In genomic region chr22:17258015-17258827, GRCh38 we compare ENCODE assay signal across 8 cellular contexts. TPM values are rescaled to one million over a fixed set of nuclear protein-coding genes. Genes with fewer than 3 reads are reported as not detected.
DNase-seq lines count a peak whose midpoint lies in the region; ATAC-seq, FAIRE-seq and TF ChIP-seq lines count a peak whose summit lies in the region.

No MANE protein-coding gene starts in this region.

- peak overlapping the region; percentile 45 for H2BK120ac ChIP-seq in H1 (replicated peaks; ENCODE audit: low read depth, low read length)

- H3K14ac ChIP-seq in H1 (ENCODE audit: insufficient read length): no peak overlapping the region

- no peaks in the 10 kb centered on the region for H3K9me3 Mint-ChIP-seq in nephron

- H3K23ac ChIP-seq in H1 (ENCODE audit: insufficient read length): no peak overlapping the region

- BruUV-seq in A673 (replicated peaks; lab: Mats Ljungman, UMichigan): no TSS peak

- peaks cover 2% of the 10 kb centered on the region; the same call in 1 of the 2 replicates for H3K79me1 ChIP-seq in H1 (ENCODE audit: low read depth, low read length)

- H2AFZ ChIP-seq in H1 (ENCODE audit: low read length): no peak overlapping the region

- peak; percentile 88 for ATAC-seq in GM18873 (IDR thresholded peaks at IDR 0.05; ENCODE audit: low FRiP score, unreplicated experiment)
- ATAC-seq in HG03045 (IDR thresholded peaks at IDR 0.05; ENCODE audit: unreplicated experiment): peak; percentile 87
- ATAC-seq in upper lobe of right lung: peak; percentile 84

- H4K91ac ChIP-seq in H1 (replicated peaks; ENCODE audit: insufficient read length, low read length): peak overlapping the region; percentile 45

- no peaks in the 10 kb centered on the region for H3K9me3 ChIP-seq in A673 (ENCODE audit: low read depth, low read length, poor library complexity, severe bottlenecking)
- H3K9me3 ChIP-seq in H1 (ENCODE audit: insufficient read depth in 2 of 2, low read depth in 1 of 2, low read length in 1 of 2): no peaks in the 10 kb centered on the region
- H3K9me3 ChIP-seq in upper lobe of right lung: no peaks in the 10 kb centered on the region

- H3K4me3 Mint-ChIP-seq in nephron: peak overlapping the region; percentile 52 to 62 (median 53)

- H3K27me3 ChIP-seq in A673 (replicated peaks; ENCODE audit: insufficient read depth, low read depth, low read length, poor library complexity): no peaks in the 10 kb centered on the region
- H3K27me3 ChIP-seq in H1 (replicated peaks in 1 of 4; ENCODE audit: control insufficient read depth in 3 of 4, extremely low read depth in 1 of 4, insufficient read depth in 3 of 4, low read length in 3 of 4): no peaks in the 10 kb centered on the region
- H3K27me3 ChIP-seq in upper lobe of right lung: no peaks in the 10 kb centered on the region

- peak overlapping the region; percentile 97 for H2BK5ac ChIP-seq in H1 (ENCODE audit: low read depth, low read length)

- no peaks in the 10 kb centered on the region for H4K20me1 ChIP-seq in H1 (replicated peaks in 1 of 2; ENCODE audit: control insufficient read depth in 1 of 2, insufficient read depth in 2 of 2, low read length in 2 of 2)

- no peaks in the 10 kb centered on the region for H3K36me3 ChIP-seq in A673 (ENCODE audit: insufficient read depth, low read length, poor library complexity, severe bottlenecking)
- no peaks in the 10 kb centered on the region for H3K36me3 ChIP-seq in H1 (ENCODE audit: control insufficient read depth in 2 of 4, insufficient read depth in 4 of 4, low read length in 3 of 4)
- H3K36me3 ChIP-seq in upper lobe of right lung: no peaks in the 10 kb centered on the region

- peaks cover 2% of the 10 kb centered on the region; the same call in 1 of the 2 replicates for H3K23me2 ChIP-seq in H1 (ENCODE audit: low read depth, low read length)

- H3K4me1 ChIP-seq in A673 (ENCODE audit: insufficient read depth, low read length, poor library complexity, severe bottlenecking) (peaks cover 19% of the 10 kb centered on the region), H1 (replicated peaks in 1 of 4; ENCODE audit: control insufficient read depth in 3 of 4, insufficient read depth in 4 of 4, low read length in 3 of 4) (peaks cover 26 to 42% (median 32%) of the 10 kb centered on the region in 4 experiments), upper lobe of right lung (no peaks in the 10 kb centered on the region)

- peak overlapping the region; percentile 60 to 78 for H3K4me2 ChIP-seq in H1 (ENCODE audit: insufficient read depth in 1 of 2, low read depth in 2 of 2, low read length in 2 of 2)

- WGBS in H1 (ENCODE audit: extremely low coverage in 1 of 2, insufficient coverage in 1 of 2, insufficient read length in 1 of 2, insufficient replicate concordance in 2 of 2, low coverage in 1 of 2, low lambda C conversion rate in 2 of 2, missing lambda C conversion rate in 1 of 2), 2 experiments: 27% methylated on average over 11 of the region's 13 CpGs; no CpG with 5 or more reads in 1 of the 2 experiments

- peak overlapping the region; percentile 100 for H3K18ac ChIP-seq in H1 (ENCODE audit: extremely low read depth, low read length)

- no peak overlapping the region for H4K8ac ChIP-seq in H1 (ENCODE audit: extremely low read depth, insufficient read depth, low read length)

- no peak for TF ChIP-seq POLR2A in H1 (IDR thresholded peaks at IDR 0.05; ENCODE audit: control extremely low read depth in 1 of 2, low read depth in 2 of 2, low read length in 2 of 2)

- H3K79me2 ChIP-seq in H1 (ENCODE audit: control insufficient read depth in 1 of 2, insufficient read depth in 2 of 2, low read length in 2 of 2): peaks cover 0 to 2% of the 10 kb centered on the region in 2 experiments; a peak in 1 of 4 replicates

- peak overlapping the region; percentile 53 for H3K4ac ChIP-seq in H1 (replicated peaks; ENCODE audit: insufficient read length, low read depth, low read length)

- CTCF ChIA-PET in A673 (lab: Charles Lee) (no interaction called here), H1 (lab: Charles Lee; ENCODE audit: partially characterized antibody) (interaction anchor here (0.5 to 3.4 kb wide), 20 partner anchors 8 to 244 kb away, joined by 3 to 14 read pairs (median 4); no protein-coding TSS in a partner anchor)

- H2BK20ac ChIP-seq in H1 (ENCODE audit: low read length): peak overlapping the region; percentile 98

- H2BK15ac ChIP-seq in H1 (ENCODE audit: low read length): peak overlapping the region; percentile 100

- TF ChIP-seq RAD21 in H1 (IDR thresholded peaks at IDR 0.05 in 1 of 2, conservative IDR thresholded peaks at IDR 0.05 in 1 of 2; ENCODE audit: low read depth in 2 of 2, low read length in 2 of 2): no peak; a peak in 1 of 4 replicates

- no peaks in the 10 kb centered on the region for H3K27me3 Mint-ChIP-seq in nephron (ENCODE audit: low read depth)

- H3K36me3 Mint-ChIP-seq in nephron (ENCODE audit: low read depth): no peaks in the 10 kb centered on the region

- intact Hi-C loops in A673 (cut with micrococcal nuclease; ENCODE audit: unreplicated experiment): no loop called here
- intact Hi-C loops in upper lobe of right lung (cut with DNase I): no loop called here

- POLR2A ChIA-PET in A673 (lab: Charles Lee; ENCODE audit: low non-redundant PET): no interaction called here
- POLR2A ChIA-PET in H1 (lab: Charles Lee; ENCODE audit: partially characterized antibody): interaction anchor here (0.6 to 7.0 kb wide), 21 partner anchors 8 to 225 kb away, joined by 3 to 72 read pairs (median 5); partner anchors contain the start of gene CECR2

- TF ChIP-seq CTCF in A673 (conservative IDR thresholded peaks at IDR 0.05; ENCODE audit: low read depth, low read length) (no peak), H1 (IDR thresholded peaks at IDR 0.05; ENCODE audit: control extremely low read depth in 1 of 3, insufficient read depth in 1 of 3, low read depth in 1 of 3, low read length in 3 of 3) (no peak), nephron (IDR thresholded peaks at IDR 0.05; ENCODE audit: unreplicated experiment in 3 of 3) (no peak), upper lobe of right lung (IDR thresholded peaks at IDR 0.05) (no peak)

- H3K27ac ChIP-seq in A673 (ENCODE audit: low read depth, low read length, poor library complexity, severe bottlenecking) (no peak overlapping the region), H1 (ENCODE audit: low read depth, low read length) (peak overlapping the region; percentile 77), upper lobe of right lung (no peak overlapping the region)

- H3K4me1 Mint-ChIP-seq in nephron: peaks cover 53% of the 10 kb centered on the region

- peak overlapping the region; percentile 99 for H2BK12ac ChIP-seq in H1 (ENCODE audit: low read depth, low read length)

- H4K5ac ChIP-seq in H1 (ENCODE audit: insufficient read length, low read depth, low read length): peak overlapping the region; percentile 30

- peak; percentile 52 for DNase-seq in A673 (ENCODE audit: low spot score)
- DNase-seq in NCI-H2081 treated with DMSO at 0.1 percent for 48 hours (lab: John Stamatoyannopoulos, UW): peak; percentile 54
- peak; percentile 3 for DNase-seq in activated CD4-positive, CD25-positive, alpha-beta regulatory T cell treated with anti-CD3 and anti-CD28 coated beads, Interleukin-2, amount 50 U/mL, for 16 hours (ENCODE audit: low read depth, low spot score)
- DNase-seq in H1 (ENCODE audit: low read depth in 1 of 2, low spot score in 2 of 2): peak in 1 of 2 experiments; percentile 74
- no peak for DNase-seq in upper lobe of right lung

- H3K27ac Mint-ChIP-seq in nephron: peak overlapping the region; percentile 88 to 97 (median 95)

- no peak overlapping the region for H3K4me3 ChIP-seq in A673 (ENCODE audit: low read depth, low read length, poor library complexity, severe bottlenecking)
- H3K4me3 ChIP-seq in H1 (ENCODE audit: extremely low read depth in 1 of 4, insufficient read depth in 2 of 4, low read depth in 3 of 4, low read length in 4 of 4): peak overlapping the region in 3 of 4 experiments; percentile 2 to 40 (median 8); a peak in 4 of 8 replicates
- H3K4me3 ChIP-seq in upper lobe of right lung: peak overlapping the region; percentile 15

- H3K9ac ChIP-seq in H1 (replicated peaks in 1 of 4; ENCODE audit: extremely low read depth in 1 of 4, low read depth in 3 of 4, low read length in 3 of 4): peak overlapping the region in 2 of 4 experiments; percentile 49 to 55; a peak in 3 of 7 replicates

- FAIRE-seq in H1 (lab: Jason Lieb, UNC): no peak

- TF ChIP-seq EP300 in H1 (IDR thresholded peaks at IDR 0.05; ENCODE audit: borderline replicate concordance in 1 of 2, low read depth in 2 of 2, low read length in 2 of 2): no peak

- peak overlapping the region; percentile 88 for H2AK5ac ChIP-seq in H1 (ENCODE audit: low read depth, low read length)

- H3K56ac ChIP-seq in H1 (replicated peaks; ENCODE audit: insufficient read length, low read depth, low read length): no peak overlapping the region

TF ChIP-seq in H1, 55 proteins besides CTCF, POLR2A, EP300 and RAD21 (continues in another document):
- no peak for TF ChIP-seq ZNF274 (IDR thresholded peaks at IDR 0.05; ENCODE audit: borderline replicate concordance, extremely low read depth, low read length)
- TF ChIP-seq MAFK (IDR thresholded peaks at IDR 0.05; ENCODE audit: low read depth, low read length): no peak
- TF ChIP-seq POLR2AphosphoS5 (IDR thresholded peaks at IDR 0.05; ENCODE audit: low read depth, low read length): no peak
- TF ChIP-seq SP4 (IDR thresholded peaks at IDR 0.05; ENCODE audit: low read length): no peak
- TF ChIP-seq YY1 (IDR thresholded peaks at IDR 0.05; ENCODE audit: low read depth, low read length): no peak
- TF ChIP-seq ASH2L (IDR thresholded peaks at IDR 0.05; ENCODE audit: low read length): peak; percentile 66
- no peak for TF ChIP-seq E2F6 (IDR thresholded peaks at IDR 0.05)
- TF ChIP-seq TAF7 (optimal IDR thresholded peaks at IDR 0.05; ENCODE audit: borderline replicate concordance, low read depth, low read length): no peak
- TF ChIP-seq FOSL1 (IDR thresholded peaks at IDR 0.05; ENCODE audit: insufficient read depth, low read depth, low read length): no peak

RNA-seq across cellular contexts. Expression of gene ADA2, which starts 39.0 kb away (rescaled TPM):
- 4.1 and 4.9 TPM in 2 replicates for total RNA-seq in A673 (2021)
- 31.5 and 35.6 TPM in 2 replicates for total RNA-seq in H1 (2021; fragmentation: NEBNext Ultra II Directional; extraction: Animal tissue kit (Norgen Biotek cat#: 25700))
- 42.2 and 47.9 TPM in 2 replicates for polyA plus RNA-seq in H1 (2011; rRNA removed)
- polyA plus RNA-seq in H1 (2011; cell fraction: cytosol; rRNA removed): 21.6 TPM
- polyA plus RNA-seq in H1 (2011; cell fraction: nucleus; rRNA removed): 29.1 TPM
- 26.6 to 35.8 TPM (median 31.6 TPM) in 4 replicates for polyA plus RNA-seq in H1 (2012, experiment 1 of 2)
- 26.0 TPM for polyA plus RNA-seq in H1 (2012, experiment 2 of 2)
- polyA plus RNA-seq in H1 (2013, experiment 1 of 2): 23.4 TPM
- polyA plus RNA-seq in H1 (2013, experiment 2 of 2): 23.6 TPM
- 27.1 and 28.3 TPM in 2 replicates for polyA minus RNA-seq in H1 (2011; rRNA and poly(A)+ RNA removed)
- polyA minus RNA-seq in H1 (2011; cell fraction: cytosol; rRNA and poly(A)+ RNA removed): 15.7 TPM
- polyA minus RNA-seq in H1 (2011; cell fraction: nucleus; rRNA and poly(A)+ RNA removed): 14.6 TPM
- 82.2 TPM for total RNA-seq in upper lobe of right lung
